In the genomic region with DNA sequence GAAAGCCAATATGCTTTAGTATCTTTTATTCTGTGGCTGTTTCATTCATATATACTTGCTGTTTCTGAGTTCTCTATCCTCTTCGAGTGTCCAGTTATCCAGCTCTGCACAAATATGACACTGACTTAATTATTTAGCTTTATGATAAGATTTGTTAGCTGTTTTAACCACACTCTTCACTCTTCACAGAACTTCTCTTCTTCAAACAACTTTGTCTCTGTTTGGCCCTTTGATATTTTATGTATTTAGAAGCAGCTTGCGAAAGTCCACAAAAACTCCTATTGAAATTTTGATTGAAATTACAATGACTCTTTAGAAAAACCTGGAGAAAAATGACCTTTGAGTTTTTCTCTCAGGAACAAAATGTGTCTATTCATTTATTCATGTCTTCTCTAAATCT, we compare ENCODE assay signal across 30 cellular contexts.
"Had no signal": no experiment of that assay in that cellular context is flagged by ENCODE, and none has a peak within 500 bp of the region (broad histone marks: within the 10 kb centered on the region; RNA-seq: fewer than 3 reads in every experiment).

No MANE protein-coding gene starts in this region.

- H3K27ac ChIP-seq: adrenal gland, body of pancreas, brain microvascular endothelial cell, breast epithelium, VCaP had no signal

- H3K4me1 ChIP-seq: adrenal gland, body of pancreas, breast epithelium had no signal

- H3K4me3 ChIP-seq: adrenal gland, body of pancreas, breast epithelium had no signal

- H3K9me3 ChIP-seq: adrenal gland, body of pancreas, breast epithelium had no signal

- DNase-seq: activated B cell treated with CpG ODN at 0.5 μM for 24 hours; activated CD4-positive, alpha-beta memory T cell treated with anti-CD3 and anti-CD28 coated beads for 36 hours; activated CD4-positive, alpha-beta T cell treated with anti-CD3 and anti-CD28 coated beads for 4 hours; activated CD4-positive, alpha-beta T cell treated with anti-CD3 and anti-CD28 coated beads, Interleukin-2, amount 10 ng/mL, durations not matched to agents 24 days and 14 days; activated CD4-positive, alpha-beta T cell treated with anti-CD3 and anti-CD28 coated beads, Interleukin-2, amount 50 U/mL, for 1 hour; activated CD4-positive, alpha-beta T cell treated with anti-CD3 and anti-CD28 coated beads, Interleukin-2, amount 50 U/mL, for 4 hours; activated CD4-positive, CD25-positive, alpha-beta regulatory T cell treated with anti-CD3 and anti-CD28 coated beads, Interleukin-2, amount 50 U/mL, for 72 hours; activated CD8-positive, alpha-beta memory T cell treated with anti-CD3 and anti-CD28 coated beads, Interleukin-2, amount 50 U/mL, for 4 hours; activated CD8-positive, alpha-beta T cell treated with anti-CD3 and anti-CD28 coated beads for 36 hours; activated effector memory CD4-positive, alpha-beta T cell treated with anti-CD3 and anti-CD28 coated beads, Interleukin-2, amount 50 U/mL, for 16 hours; activated gamma-delta T cell treated with Interleukin-2 at 50 U/mL for 16 hours; activated naive CD4-positive, alpha-beta T cell; activated naive CD4-positive, alpha-beta T cell treated with anti-CD3 and anti-CD28 coated beads for 36 hours; activated naive CD4-positive, alpha-beta T cell treated with anti-CD3 and anti-CD28 coated beads, Interleukin-2, amount 50 U/mL, for 16 hours; activated naive CD8-positive, alpha-beta T cell treated with anti-CD3 and anti-CD28 coated beads for 36 hours; activated T-cell treated with anti-CD3 and anti-CD28 coated beads for 4 hours; activated T-cell treated with anti-CD3 and anti-CD28 coated beads, Interleukin-2, amount 50 U/mL, for 1 hour; activated T-cell treated with anti-CD3 and anti-CD28 coated beads, Interleukin-2, amount 50 U/mL, for 4 hours; activated T-cell treated with anti-CD3 and anti-CD28 coated beads, Interleukin-2, amount 50 U/mL, for 72 hours; adrenal gland; amniotic stem cell; aorta; body of pancreas; brain microvascular endothelial cell; central memory CD4-positive, alpha-beta T cell; T-helper 1 cell; T-helper 2 cell; T-helper 9 cell had no signal

- H3K27me3 ChIP-seq: adrenal gland, body of pancreas, brain microvascular endothelial cell, breast epithelium had no signal

- H3K36me3 ChIP-seq: adrenal gland, brain microvascular endothelial cell, breast epithelium had no signal
